In the genomic region with DNA sequence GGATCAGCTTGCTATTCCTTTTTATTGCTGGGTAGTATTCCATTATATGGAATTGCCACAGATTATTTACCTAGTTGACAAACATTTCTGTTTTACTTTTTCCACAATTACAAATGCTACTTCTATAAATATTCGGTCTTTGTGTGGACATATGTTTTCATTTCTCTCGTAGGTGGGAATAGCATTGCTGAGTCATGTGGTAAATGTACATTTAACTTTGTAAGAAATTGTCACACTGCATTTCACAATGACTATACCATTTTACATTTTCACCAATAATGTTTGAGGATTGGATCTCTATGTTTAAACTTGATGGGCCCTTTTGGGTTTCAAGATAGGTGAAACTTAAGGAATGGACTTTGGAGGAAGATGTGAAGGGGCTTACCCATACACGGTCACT, we compare ENCODE assay signal across 32 cellular contexts. TPM values are rescaled to one million over a fixed set of nuclear protein-coding genes. Genes with fewer than 3 reads are reported as not detected.
DNase-seq lines count a peak whose midpoint lies in the region; ATAC-seq, FAIRE-seq and TF ChIP-seq lines count a peak whose summit lies in the region.
"Had no signal": no experiment of that assay in that cellular context is flagged by ENCODE, and none has a peak within 500 bp of the region (broad histone marks: within the 10 kb centered on the region; RNA-seq: fewer than 3 reads in every experiment).

No MANE protein-coding gene starts in this region.

- TF ChIP-seq POLR2A in IMR-90 (IDR thresholded peaks at IDR 0.05; ENCODE audit: low read depth, low read length) = no peak
- TF ChIP-seq POLR2A in GM12878 (IDR thresholded peaks at IDR 0.05; ENCODE audit: low read depth, low read length) = no peak

- DNase-seq in IMR-90 (peak; percentile 45), GM12878 (ENCODE audit: low read depth, low spot score) (no peak), mesenchymal stem cell (no peak), thoracic aorta (ENCODE audit: low spot score) (no peak), activated T-cell treated with anti-CD3 and anti-CD28 coated beads for 4 hours (no peak), GM10248 (ENCODE audit: extremely low spot score) (no peak), NCI-H2227 treated with DMSO at 0.1 percent for 48 hours (lab: John Stamatoyannopoulos, UW) (no peak)
- DNase-seq: activated CD4-positive, alpha-beta memory T cell treated with anti-CD3 and anti-CD28 coated beads, Interleukin-2, amount 10 ng/mL, durations not matched to agents 7 days and 5 days; activated CD4-positive, CD25-positive, alpha-beta regulatory T cell treated with anti-CD3 and anti-CD28 coated beads, Interleukin-2, amount 50 U/mL, for 72 hours; activated CD8-positive, alpha-beta memory T cell treated with anti-CD3 and anti-CD28 coated beads, Interleukin-2, amount 50 U/mL, for 48 hours; activated naive CD4-positive, alpha-beta T cell treated with anti-CD3 and anti-CD28 coated beads, Interleukin-2, amount 50 U/mL, for 16 hours; cortex of kidney; H9; left colon; NCI-H1105 treated with DMSO at 0.1 percent for 48 hours; NCI-H1930; NCI-H69; stimulated activated CD4-positive, alpha-beta T cell treated with anti-CD3 and anti-CD28 coated beads, Interleukin-1b, Interleukin-23, amount 100 ng/mL, for 48 hours; stimulated activated CD8-positive, alpha-beta memory T cell treated with anti-CD3 and anti-CD28 coated beads, Interleukin-4, amount 100 ng/mL, for 48 hours; stomach; T-helper 17 cell; transverse colon had no signal

- TF ChIP-seq EP300 in GM12878 (IDR thresholded peaks at IDR 0.05; ENCODE audit: borderline replicate concordance in 1 of 2, control insufficient read depth in 1 of 2, low read depth in 2 of 2, low read length in 2 of 2) = no peak

- H3K27me3 ChIP-seq in IMR-90 (ENCODE audit: control insufficient read depth, insufficient read depth, low read length) (no peaks in the 10 kb centered on the region), GM12878 (replicated peaks in 1 of 2; ENCODE audit: control insufficient read depth in 2 of 2, insufficient read depth in 2 of 2, low read length in 1 of 2) (no peaks in the 10 kb centered on the region), mesenchymal stem cell (ENCODE audit: control insufficient read depth in 1 of 2, insufficient read depth in 1 of 2, low read length in 2 of 2) (no peaks in the 10 kb centered on the region), thoracic aorta (replicated peaks; ENCODE audit: insufficient read depth) (no peaks in the 10 kb centered on the region)
- H3K27me3 ChIP-seq: gastroesophageal sphincter, hepatocyte, MG63, neutrophil, stomach, transverse colon had no signal

- H2BK120ac ChIP-seq in IMR-90 (ENCODE audit: low read depth, low read length) = peak overlapping the region; percentile 5; the same call in 1 of the 2 replicates
- H2BK120ac ChIP-seq in mesenchymal stem cell (ENCODE audit: low read depth, low read length) = no peak overlapping the region

- H3K14ac ChIP-seq in IMR-90 (replicated peaks; ENCODE audit: low read depth, low read length) (peak overlapping the region; percentile 51; the same call in 1 of the 2 replicates), mesenchymal stem cell (ENCODE audit: low read length in 2 of 2) (no peak overlapping the region)

- TF ChIP-seq CTCF in IMR-90 (conservative IDR thresholded peaks at IDR 0.05; ENCODE audit: low read depth, low read length) (no peak), GM12878 (IDR thresholded peaks at IDR 0.05 in 2 of 3, conservative IDR thresholded peaks at IDR 0.05 in 1 of 3; ENCODE audit: control insufficient read depth in 2 of 3, extremely low read depth in 1 of 3, insufficient read depth in 1 of 3, low read depth in 3 of 3, low read length in 3 of 3) (no peak), thoracic aorta (IDR thresholded peaks at IDR 0.05) (no peak), GM10248 (IDR thresholded peaks at IDR 0.05; ENCODE audit: control extremely low read depth, extremely low read depth, low read depth, missing control alignments) (no peak)

- in situ Hi-C loops in IMR-90 (cut with MboI; ENCODE audit: low sequenced_read_pairs) (no loop called here), GM12878 (cut with MboI) (no loop called here)

- dilution Hi-C loops in IMR-90 (cut with HindIII; ENCODE audit: low sequenced_read_pairs, unreplicated experiment) = no loop called here

- H3K23ac ChIP-seq in IMR-90 (ENCODE audit: low read depth, low read length) (no peak overlapping the region), mesenchymal stem cell (ENCODE audit: low read length in 2 of 2) (no peak overlapping the region)

- POLR2A ChIA-PET in IMR-90 (lab: Charles Lee; ENCODE audit: unreplicated experiment) (interaction anchor here (0.6 kb wide), 1 partner anchor 156 kb away, joined by 6 read pairs; no protein-coding TSS in a partner anchor), GM12878 (lab: Charles Lee) (no interaction called here), GM10248 (lab: Yijun Ruan, JAX) (no interaction called here)

- H3K27ac ChIP-seq in IMR-90 (ENCODE audit: insufficient read depth, low read length) (peak overlapping the region; percentile 69; the same call in 1 of the 2 replicates), GM12878 (ENCODE audit: control insufficient read depth, insufficient read depth) (no peak overlapping the region), mesenchymal stem cell (ENCODE audit: low read length, poor library complexity, severe bottlenecking) (peak overlapping the region; percentile 41), thoracic aorta (peak overlapping the region; percentile 80 to 92)
- H3K27ac ChIP-seq: hepatocyte, neutrophil, RWPE1, SK-N-MC, skin epidermis had no signal

- no peak overlapping the region for H2BK12ac ChIP-seq in mesenchymal stem cell (ENCODE audit: low read length in 2 of 2)

- H4K5ac ChIP-seq in IMR-90 (ENCODE audit: low read depth, low read length) = peak overlapping the region; percentile 67; the same call in 1 of the 2 replicates

- peak overlapping the region; percentile 73; the same call in 1 of the 2 replicates for H3K18ac ChIP-seq in IMR-90 (ENCODE audit: low read depth, low read length)
- H3K18ac ChIP-seq in mesenchymal stem cell (ENCODE audit: low read depth in 1 of 2, low read length in 2 of 2) = no peak overlapping the region

- H3K4me2 ChIP-seq in IMR-90 (ENCODE audit: low read depth, low read length) (peak overlapping the region; percentile 31; the same call in 1 of the 2 replicates), GM12878 (ENCODE audit: control insufficient read depth, insufficient read depth) (no peak overlapping the region), mesenchymal stem cell (ENCODE audit: low read length, poor library complexity, severe bottlenecking) (no peak overlapping the region)
- H3K4me2 ChIP-seq: hepatocyte had no signal

- peaks cover 47% of the 10 kb centered on the region for H3K9me1 ChIP-seq in IMR-90 (ENCODE audit: insufficient read depth, low read length)

- H4K8ac ChIP-seq in IMR-90 (ENCODE audit: low read depth in 2 of 2, low read length in 2 of 2) (peak overlapping the region in 1 of 2 experiments; percentile 23; a peak in 1 of 4 replicates), mesenchymal stem cell (ENCODE audit: low read length) (no peak overlapping the region)

- H2AFZ ChIP-seq in IMR-90 (replicated peaks; ENCODE audit: low read length, poor library complexity) (no peak overlapping the region), GM12878 (ENCODE audit: control insufficient read depth, low read depth, low read length) (no peak overlapping the region), mesenchymal stem cell (ENCODE audit: low read depth, low read length) (no peak overlapping the region)
- H2AFZ ChIP-seq: hepatocyte had no signal

- no peak overlapping the region for H3K9ac ChIP-seq in IMR-90 (ENCODE audit: low read depth, low read length)
- H3K9ac ChIP-seq in GM12878 (ENCODE audit: control insufficient read depth, insufficient read depth, low read length) = no peak overlapping the region
- no peak overlapping the region for H3K9ac ChIP-seq in mesenchymal stem cell (ENCODE audit: low read length)

- BruUV-seq in IMR-90 (replicated peaks; lab: Mats Ljungman, UMichigan) = no TSS peak
- BruUV-seq in GM12878 (replicated peaks; lab: Mats Ljungman, UMichigan) = no TSS peak

- intact Hi-C loops in IMR-90 (cut with micrococcal nuclease) = no loop called here
- intact Hi-C loops in GM12878 (cut with micrococcal nuclease; ENCODE audit: unreplicated experiment) = no loop called here

- RAD21 ChIA-PET in GM12878 (lab: Charles Lee; ENCODE audit: unreplicated experiment) = no interaction called here

- no peak for FAIRE-seq in GM12878 (lab: Jason Lieb, UNC)
- FAIRE-seq: D721Med, GM12892 had no signal

- no peak overlapping the region for H2BK20ac ChIP-seq in IMR-90 (ENCODE audit: low read depth, low read length)

- no peak overlapping the region for H3K4me3 ChIP-seq in IMR-90 (ENCODE audit: insufficient read depth, low read depth, low read length)
- no peak overlapping the region for H3K4me3 ChIP-seq in GM12878
- no peak overlapping the region for H3K4me3 ChIP-seq in mesenchymal stem cell (ENCODE audit: insufficient read depth in 1 of 2, low read depth in 1 of 2, low read length in 2 of 2)
- H3K4me3 ChIP-seq in thoracic aorta = no peak overlapping the region
- H3K4me3 ChIP-seq: gastroesophageal sphincter, hepatocyte, MG63, SK-N-MC, skin epidermis, stomach, transverse colon had no signal

- H3K9me3 ChIP-seq in IMR-90 (ENCODE audit: control insufficient read depth, insufficient read depth, low read length) (no peaks in the 10 kb centered on the region), GM12878 (replicated peaks; ENCODE audit: control insufficient read depth, insufficient read depth, low read length) (no peaks in the 10 kb centered on the region), mesenchymal stem cell (ENCODE audit: control insufficient read depth, low read length) (no peaks in the 10 kb centered on the region), thoracic aorta (no peaks in the 10 kb centered on the region)
- H3K9me3 ChIP-seq: gastroesophageal sphincter, MG63, neutrophil, stomach, transverse colon had no signal

- H2BK15ac ChIP-seq in IMR-90 (ENCODE audit: low read depth, low read length) (peak overlapping the region; percentile 39; the same call in 1 of the 3 replicates), mesenchymal stem cell (ENCODE audit: low read depth, poor library complexity, severe bottlenecking) (no peak overlapping the region)

- TF ChIP-seq RAD21 in IMR-90 (IDR thresholded peaks at IDR 0.05; ENCODE audit: low read length) (no peak), GM12878 (IDR thresholded peaks at IDR 0.05; ENCODE audit: insufficient read depth, low read depth, low read length) (no peak)

- H2BK5ac ChIP-seq in IMR-90 (ENCODE audit: low read depth, low read length, poor library complexity, severe bottlenecking) (peak overlapping the region; percentile 44), mesenchymal stem cell (ENCODE audit: low read depth, low read length, poor library complexity, severe bottlenecking) (no peak overlapping the region)

- peaks cover 0 to 63% of the 10 kb centered on the region in 2 experiments; a peak in 2 of 4 replicates for H3K79me1 ChIP-seq in IMR-90 (ENCODE audit: low read depth in 1 of 2, low read length in 2 of 2)
- H3K79me1 ChIP-seq in mesenchymal stem cell (replicated peaks; ENCODE audit: low read length, poor library complexity, severe bottlenecking) = no peaks in the 10 kb centered on the region

- WGBS in IMR-90 (ENCODE audit: extremely low coverage in 2 of 2, insufficient read length in 1 of 2), 2 experiments = 100% methylated on average over 1 of the region's 3 CpGs; no CpG with 5 or more reads in 1 of the 2 experiments
- 20% methylated on average over 3 of the region's 3 CpGs for WGBS in GM12878 (ENCODE audit: insufficient coverage, insufficient replicate concordance, low lambda C conversion rate, missing lambda C conversion rate)
- 95% methylated on average over 1 of the region's 3 CpGs for WGBS in mesenchymal stem cell

- ATAC-seq in IMR-90 (ENCODE audit: low read depth) = no peak
- ATAC-seq in GM12878 = no peak
- no peak for ATAC-seq in thoracic aorta (ENCODE audit: insufficient number of reproducible peaks, low FRiP score, low read depth)
- ATAC-seq: activated T-helper 17 cell treated with anti-CD3 and anti-CD28 coated beads, Interleukin-2, amount 50 U/mL, for 72 hours; gastroesophageal sphincter; left colon; T-helper 17 cell had no signal

- H3K36me3 ChIP-seq in IMR-90 (ENCODE audit: control insufficient read depth, insufficient read depth, low read length) (peaks cover 17% of the 10 kb centered on the region), GM12878 (ENCODE audit: control insufficient read depth in 2 of 2, insufficient read depth in 2 of 2, low read length in 1 of 2) (no peaks in the 10 kb centered on the region), mesenchymal stem cell (ENCODE audit: control insufficient read depth in 1 of 2, insufficient read depth in 2 of 2, low read depth in 1 of 2, low read length in 2 of 2) (peaks cover 12 to 35% of the 10 kb centered on the region in 2 experiments), thoracic aorta (peaks cover 2% of the 10 kb centered on the region)
- H3K36me3 ChIP-seq: gastroesophageal sphincter, neutrophil, stomach, transverse colon had no signal

- H3K4me1 ChIP-seq in IMR-90 (ENCODE audit: control insufficient read depth, insufficient read depth, low read length) (peaks cover 31% of the 10 kb centered on the region), GM12878 (ENCODE audit: control insufficient read depth, insufficient read depth, low read length) (no peaks in the 10 kb centered on the region), mesenchymal stem cell (ENCODE audit: control insufficient read depth, insufficient read depth, low read depth, low read length) (peaks cover 12% of the 10 kb centered on the region), thoracic aorta (ENCODE audit: control insufficient read depth in 1 of 2, low read depth in 2 of 2) (peaks cover 24 to 76% of the 10 kb centered on the region in 2 donors)

- no peak overlapping the region for H2AK9ac ChIP-seq in IMR-90 (replicated peaks; ENCODE audit: low read depth, low read length, poor library complexity)

- H2AK5ac ChIP-seq in IMR-90 (ENCODE audit: low read depth, low read length) (peak overlapping the region; percentile 64; the same call in 1 of the 2 replicates), mesenchymal stem cell (ENCODE audit: low read length, severe bottlenecking) (no peak overlapping the region)

- SMC1A ChIA-PET in GM12878 (lab: Charles Lee; ENCODE audit: uncharacterized antibody, unreplicated experiment) = interaction anchor here (0.6 kb wide), 1 partner anchor 130 kb away, joined by 3 read pairs; no protein-coding TSS in a partner anchor

- CTCF ChIA-PET in IMR-90 (lab: Yijun Ruan, JAX) = no interaction called here
- CTCF ChIA-PET in GM12878 (lab: Yijun Ruan, JAX) = no interaction called here
- CTCF ChIA-PET in GM10248 (lab: Yijun Ruan, JAX) = interaction anchor here (1.2 kb wide), 2 partner anchors 12 to 16 kb away, joined by 3 read pairs; no protein-coding TSS in a partner anchor

- H3K4ac ChIP-seq in IMR-90 (ENCODE audit: low read depth, low read length) = peak overlapping the region; percentile 12; the same call in 1 of the 2 replicates
- H3K4ac ChIP-seq in mesenchymal stem cell (ENCODE audit: low read depth in 1 of 2, low read length in 2 of 2) = no peak overlapping the region

- H3K56ac ChIP-seq in IMR-90 (ENCODE audit: extremely low read depth, insufficient read depth, low read length) = no peak overlapping the region

- H4K20me1 ChIP-seq in IMR-90 (ENCODE audit: insufficient read depth, low read length) (peaks cover 95% of the 10 kb centered on the region), GM12878 (ENCODE audit: control insufficient read depth, insufficient read depth) (no peaks in the 10 kb centered on the region)

- H4K91ac ChIP-seq in IMR-90 (ENCODE audit: insufficient read depth, low read depth, low read length) = 0 out of 2 replicates have a peak overlapping the region, but pooled peaks have one; percentile 19
- no peak overlapping the region for H4K91ac ChIP-seq in mesenchymal stem cell (ENCODE audit: low read length)

- H3K79me2 ChIP-seq in GM12878 (ENCODE audit: control insufficient read depth, insufficient read depth, low read length) = no peaks in the 10 kb centered on the region

RNA-seq across cellular contexts. Expression of a gene that starts 19.7 kb away (rescaled TPM):
- 267 and 361 TPM in 2 replicates for total RNA-seq in IMR-90 (2012; rRNA removed)
- 191 and 221 TPM in 2 replicates for polyA plus RNA-seq in IMR-90 (2012; rRNA removed)
- 68.3 and 80.0 TPM in 2 replicates for polyA plus RNA-seq in IMR-90 (2012; cell fraction: cytosol; rRNA removed)
- polyA plus RNA-seq in IMR-90 (2012; cell fraction: nucleus; rRNA removed; ENCODE audit: low replicate concordance) = 60.2 and 146 TPM in 2 replicates
- total RNA-seq in GM12878 (2013; cell fraction: nucleolus; rRNA removed) = not detected in 2 replicates
- total RNA-seq in GM12878 (2014; rRNA removed) = 1.3 and 1.4 TPM in 2 replicates
- 1.7 and 1.9 TPM in 2 replicates for total RNA-seq in GM12878 (2014; rRNA removed; fragmentation: Illumina TruSeq; extraction: Trizol)
- 2.5 and 3.3 TPM in 2 replicates for total RNA-seq in GM12878 (2021)
- polyA plus RNA-seq in GM12878 (2011; ENCODE audit: low read depth) = 0.85 TPM
- 0.06 and 0.18 TPM in 2 replicates for polyA plus RNA-seq in GM12878 (2011; rRNA removed)
- polyA plus RNA-seq in GM12878 (2011; cell fraction: cytosol; rRNA removed) = 0.04 TPM in 1 of 2 replicates, not detected in the other
- polyA plus RNA-seq in GM12878 (2011; cell fraction: nucleus; rRNA removed) = 0.16 TPM in 1 of 2 replicates, not detected in the other
- polyA plus RNA-seq in GM12878 (2012) = 0.93 and 1.5 TPM in 2 replicates
- polyA plus RNA-seq in GM12878 (2014; fragmentation: Illumina TruSeq; extraction: Trizol) = 2.1 and 2.8 TPM in 2 replicates
- polyA plus RNA-seq in GM12878 (2014; fragmentation: Nextera tagmentation; extraction: Ambion mirVana) = 1 to 10 TPM in 1 of 2 experiments, under 1 TPM in 1; 0.60 to 1.1 TPM
- 2.3 TPM in 2 replicates for polyA plus RNA-seq in GM12878 (2014; rRNA removed)
- 1 to 10 TPM; 3.5 to 4.6 TPM for polyA plus RNA-seq in GM12878 (2016; fragmentation: Nextera tagmentation; extraction: Ambion mirVana)
- not detected in 2 replicates for polyA minus RNA-seq in GM12878 (2011; rRNA and poly(A)+ RNA removed)
- not detected in 2 replicates for polyA minus RNA-seq in GM12878 (2011; cell fraction: cytosol; rRNA and poly(A)+ RNA removed)
- polyA minus RNA-seq in GM12878 (2011; cell fraction: nucleus; rRNA and poly(A)+ RNA removed) = not detected in 2 replicates
- 100 TPM for polyA plus RNA-seq in mesenchymal stem cell (2013, experiment 1 of 2)
- polyA plus RNA-seq in mesenchymal stem cell (2013, experiment 2 of 2) = 99.7 TPM
- 10 to 100 TPM; 70.7 to 80.1 TPM for total RNA-seq in thoracic aorta

Comparison
In these comparisons a context has a peak if more than half of its experiments do, and no peak if none do; other contexts are left out.
1. RNA of a gene that starts 19.7 kb away (total RNA-seq): 267 to 361 TPM in IMR-90 and 70.7 to 80.1 TPM in thoracic aorta; 1.3 to 3.3 TPM in GM12878; every median in the first group is over 10 times any median in the second.